Comparison of ENCODE assay signal across 16 cellular contexts in the genomic region with DNA sequence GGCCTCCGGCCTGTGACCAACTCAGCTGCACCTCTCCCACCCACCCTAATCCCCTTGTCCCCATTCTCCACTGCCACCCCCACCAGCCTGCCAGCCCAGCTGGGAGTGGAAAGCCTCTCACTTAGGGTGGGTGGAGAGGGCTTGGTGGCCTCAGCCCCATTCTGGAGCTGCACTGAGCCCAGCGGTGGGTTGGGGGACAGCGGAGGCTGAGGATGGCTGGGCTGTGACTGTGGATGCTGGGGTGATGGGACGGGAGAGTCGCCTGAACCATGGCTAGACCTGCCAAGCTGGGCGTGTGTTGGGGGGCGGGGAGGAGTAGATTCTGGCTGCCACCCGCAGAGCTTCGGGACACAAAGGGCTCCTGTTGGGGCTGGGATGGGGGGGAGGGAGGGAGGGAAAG. TPM values are rescaled to one million over a fixed set of nuclear protein-coding genes. Genes with fewer than 3 reads are reported as not detected.
DNase-seq lines count a peak whose midpoint lies in the region; ATAC-seq and TF ChIP-seq lines count a peak whose summit lies in the region.
"Had no signal": no experiment of that assay in that cellular context is flagged by ENCODE, and none has a peak within 500 bp of the region (broad histone marks: within the 10 kb centered on the region; RNA-seq: fewer than 3 reads in every experiment).

No MANE protein-coding gene starts in this region.

- H3K18ac ChIP-seq in neuronal stem cell (ENCODE audit: low read length): peak overlapping the region; percentile 98

- peaks cover 23% of the 10 kb centered on the region for H3K4me1 Mint-ChIP-seq in GM23338
- peaks cover 20% of the 10 kb centered on the region for H3K4me1 Mint-ChIP-seq in activated B cell treated with CpG ODN at 0.5 μM for 24 hours

- peak overlapping the region; percentile 56 for H3K14ac ChIP-seq in neuronal stem cell (ENCODE audit: low read length)

- no peaks in the 10 kb centered on the region for H3K9me3 ChIP-seq in hepatocyte (ENCODE audit: low read depth)
- H3K9me3 ChIP-seq in neuronal stem cell (replicated peaks in 1 of 2; ENCODE audit: control insufficient read depth in 2 of 2, insufficient read depth in 1 of 2, low read depth in 1 of 2, low read length in 2 of 2): no peaks in the 10 kb centered on the region
- no peaks in the 10 kb centered on the region for H3K9me3 ChIP-seq in smooth muscle cell (replicated peaks; ENCODE audit: low read depth)
- no peaks in the 10 kb centered on the region for H3K9me3 ChIP-seq in stomach
- H3K9me3 ChIP-seq: adrenal gland had no signal

- peaks cover 24% of the 10 kb centered on the region for H3K79me1 ChIP-seq in neuronal stem cell (ENCODE audit: low read depth, low read length)

- H3K23ac ChIP-seq in neuronal stem cell (ENCODE audit: low read depth, low read length, poor library complexity): no peak overlapping the region

- peak overlapping the region; percentile 93 for H2BK5ac ChIP-seq in neuronal stem cell (ENCODE audit: low read length)

- CTCF ChIA-PET in activated B cell treated with CpG ODN at 0.5 μM for 24 hours (lab: Charles Lee): interaction anchor here (1.1 kb wide), 1 partner anchor 110 kb away, joined by 3 read pairs; a partner anchor contains a TSS

- ATAC-seq in GM23338 (peak; percentile 1; the same call in 2 of the 3 replicates), activated B cell treated with CpG ODN at 0.5 μM for 24 hours (ENCODE audit: low read depth) (no peak), GM18505 (IDR thresholded peaks at IDR 0.05; ENCODE audit: unreplicated experiment) (no peak)

- H3K4me1 ChIP-seq in GM23338 (ENCODE audit: insufficient read depth) (peaks cover 19% of the 10 kb centered on the region), hepatocyte (ENCODE audit: insufficient read depth) (peaks cover 21% of the 10 kb centered on the region), neuronal stem cell (ENCODE audit: control insufficient read depth in 2 of 2, insufficient read depth in 1 of 2, low read depth in 1 of 2, low read length in 2 of 2) (peaks cover 22 to 23% of the 10 kb centered on the region in 2 donors), smooth muscle cell (ENCODE audit: low read depth) (peaks cover 15% of the 10 kb centered on the region), stomach (peaks cover 20 to 39% (median 27%) of the 10 kb centered on the region in 4 donors)

- WGBS in hepatocyte (ENCODE audit: low lambda C conversion rate, missing lambda C conversion rate): 81% methylated on average over 5 of the region's 9 CpGs
- no CpG with 5 or more reads among the region's 9 CpGs for WGBS in neuronal stem cell (ENCODE audit: extremely low coverage in 2 of 2, insufficient read length in 2 of 2, insufficient replicate concordance in 1 of 2), 2 donors
- 72% methylated on average over 7 of the region's 9 CpGs for WGBS in smooth muscle cell (ENCODE audit: low lambda C conversion rate)
- 55 to 65% (median 59%) methylated on average over 9 of the region's 9 CpGs for WGBS in stomach, 5 donors

- H3K36me3 Mint-ChIP-seq in GM23338 (ENCODE audit: low read depth) (peaks cover 24% of the 10 kb centered on the region), activated B cell treated with CpG ODN at 0.5 μM for 24 hours (ENCODE audit: low read depth) (peaks cover 10% of the 10 kb centered on the region)

- DNase-seq in GM23338 (ENCODE audit: low spot score): peak; percentile 43
- DNase-seq in activated B cell treated with CpG ODN at 0.5 μM for 24 hours: no peak
- no peak for DNase-seq in hepatocyte (ENCODE audit: low spot score)
- no peak for DNase-seq in neuronal stem cell (ENCODE audit: low spot score)
- no peak for DNase-seq in stimulated activated CD4-positive, alpha-beta T cell treated with anti-CD3 and anti-CD28 coated beads, Interleukin-15, amount 100 ng/mL, for 24 hours
- no peak for DNase-seq in smooth muscle cell (lab: John Stamatoyannopoulos, UW; ENCODE audit: unreplicated experiment)
- no peak for DNase-seq in stomach
- DNase-seq: activated CD8-positive, alpha-beta memory T cell treated with anti-CD3 and anti-CD28 coated beads, Interleukin-2, amount 50 U/mL, for 4 hours; adrenal gland; GOT3; KG1; NCI-H187 treated with DMSO at 0.1 percent for 48 hours; SIG-M5 had no signal

- no peaks in the 10 kb centered on the region; the same call in 1 of the 2 replicates for H4K20me1 ChIP-seq in GM23338 (replicated peaks; ENCODE audit: insufficient read depth)
- H4K20me1 ChIP-seq in hepatocyte (ENCODE audit: insufficient read depth, poor library complexity, severe bottlenecking): no peaks in the 10 kb centered on the region
- H4K20me1 ChIP-seq in smooth muscle cell (ENCODE audit: low read depth): peaks cover 2% of the 10 kb centered on the region

- H3K4ac ChIP-seq in neuronal stem cell (ENCODE audit: low read length): peak overlapping the region; percentile 76

- peaks cover 5% of the 10 kb centered on the region; the same call in 1 of the 2 replicates for H3F3A ChIP-seq in GM23338 (replicated peaks; ENCODE audit: low read depth)
- peaks cover 6% of the 10 kb centered on the region for H3F3A ChIP-seq in smooth muscle cell (ENCODE audit: low read depth)

- H3K9me3 Mint-ChIP-seq in GM23338 (peaks cover 2% of the 10 kb centered on the region; the same call in 1 of the 3 replicates), activated B cell treated with CpG ODN at 0.5 μM for 24 hours (no peaks in the 10 kb centered on the region)

- TF ChIP-seq CTCF in GM23338 (conservative IDR thresholded peaks at IDR 0.05; ENCODE audit: low read depth in 2 of 2) (no peak), activated B cell treated with CpG ODN at 0.5 μM for 24 hours (IDR thresholded peaks at IDR 0.05) (no peak), hepatocyte (IDR thresholded peaks at IDR 0.05; ENCODE audit: poor library complexity) (no peak), smooth muscle cell (IDR thresholded peaks at IDR 0.05; ENCODE audit: borderline replicate concordance, insufficient read depth, poor library complexity, severe bottlenecking) (no peak), stomach (IDR thresholded peaks at IDR 0.05) (no peak)

- peak overlapping the region; percentile 43 for H4K8ac ChIP-seq in neuronal stem cell (ENCODE audit: low read depth, low read length)

- TF ChIP-seq POLR2A in GM18505 (IDR thresholded peaks at IDR 0.05; ENCODE audit: borderline replicate concordance, extremely low read depth, insufficient read depth, insufficient read length): no peak
- no peak for TF ChIP-seq POLR2A in stomach (IDR thresholded peaks at IDR 0.05)

- H3K4me3 ChIP-seq in GM23338 (no peak overlapping the region), hepatocyte (no peak overlapping the region), neuronal stem cell (ENCODE audit: low read length in 2 of 2) (peak overlapping the region; percentile 72 to 82), smooth muscle cell (no peak overlapping the region), stomach (no peak overlapping the region)
- H3K4me3 ChIP-seq: adrenal gland had no signal

- no peak for TF ChIP-seq EP300 in stomach (IDR thresholded peaks at IDR 0.05)

- H3K9ac ChIP-seq in neuronal stem cell (ENCODE audit: low read depth, low read length, poor library complexity) (peak overlapping the region; percentile 88), smooth muscle cell (ENCODE audit: low read depth) (no peak overlapping the region)

- H4K91ac ChIP-seq in neuronal stem cell (ENCODE audit: low read depth, low read length, poor library complexity): peak overlapping the region; percentile 99

- 0 out of 2 replicates have a peak, but pooled peaks cover 3% of the 10 kb centered on the region for H3K36me3 ChIP-seq in GM23338 (ENCODE audit: insufficient read depth)
- H3K36me3 ChIP-seq in hepatocyte (replicated peaks; ENCODE audit: insufficient read depth, low read depth): no peaks in the 10 kb centered on the region
- peaks cover 42 to 55% of the 10 kb centered on the region in 2 donors for H3K36me3 ChIP-seq in neuronal stem cell (replicated peaks in 1 of 2; ENCODE audit: control insufficient read depth in 2 of 2, insufficient read depth in 2 of 2, low read length in 2 of 2)
- H3K36me3 ChIP-seq in smooth muscle cell (ENCODE audit: low read depth): no peaks in the 10 kb centered on the region
- H3K36me3 ChIP-seq in stomach: peaks cover 0 to 36% (median 22%) of the 10 kb centered on the region in 4 donors

- no peak overlapping the region for H3K27ac Mint-ChIP-seq in GM23338
- H3K27ac Mint-ChIP-seq in activated B cell treated with CpG ODN at 0.5 μM for 24 hours: no peak overlapping the region
- H3K27ac Mint-ChIP-seq: CD14-positive monocyte had no signal

- POLR2A ChIA-PET in activated B cell treated with CpG ODN at 0.5 μM for 24 hours (lab: Charles Lee): no interaction called here

- intact Hi-C loops in activated B cell treated with CpG ODN at 0.5 μM for 24 hours (cut with micrococcal nuclease): loop anchor here (5.0 kb wide), 4 partner anchors 353 to 722 kb away; a partner anchor contains a TSS
- intact Hi-C loops in stomach (cut with DNase I; ENCODE audit: low total_unique reads): loop anchor here (10.0 kb wide), 1 partner anchor 55 kb away; no protein-coding TSS in a partner anchor

- peaks cover 22% of the 10 kb centered on the region for H3K27me3 Mint-ChIP-seq in GM23338 (ENCODE audit: insufficient read depth, low read depth, poor library complexity)
- no peaks in the 10 kb centered on the region for H3K27me3 Mint-ChIP-seq in activated B cell treated with CpG ODN at 0.5 μM for 24 hours

- peaks cover 14% of the 10 kb centered on the region for H3K27me3 ChIP-seq in GM23338 (ENCODE audit: insufficient read depth)
- H3K27me3 ChIP-seq in hepatocyte: no peaks in the 10 kb centered on the region
- no peaks in the 10 kb centered on the region for H3K27me3 ChIP-seq in neuronal stem cell (ENCODE audit: control insufficient read depth in 3 of 3, insufficient read depth in 3 of 3, low read depth in 1 of 3, low read length in 3 of 3)
- H3K27me3 ChIP-seq in smooth muscle cell (ENCODE audit: low read depth): no peaks in the 10 kb centered on the region
- no peaks in the 10 kb centered on the region for H3K27me3 ChIP-seq in stomach
- H3K27me3 ChIP-seq: adrenal gland had no signal

- H2AFZ ChIP-seq in GM23338 (no peak overlapping the region), hepatocyte (no peak overlapping the region), neuronal stem cell (ENCODE audit: low read length) (no peak overlapping the region), smooth muscle cell (ENCODE audit: low read depth) (no peak overlapping the region)

- peak overlapping the region; percentile 100 for H2BK12ac ChIP-seq in neuronal stem cell (ENCODE audit: low read length)

- H3K4me3 Mint-ChIP-seq in GM23338 (peak overlapping the region; percentile 81), activated B cell treated with CpG ODN at 0.5 μM for 24 hours (peak overlapping the region; percentile 72)

- H2BK15ac ChIP-seq in neuronal stem cell (ENCODE audit: low read length): peak overlapping the region; percentile 94

- H3K4me2 ChIP-seq in GM23338: peak overlapping the region; percentile 96; the same call in 1 of the 2 replicates
- peak overlapping the region; percentile 98 for H3K4me2 ChIP-seq in hepatocyte
- H3K4me2 ChIP-seq in neuronal stem cell (ENCODE audit: insufficient read depth, low read length, poor library complexity, severe bottlenecking): peak overlapping the region; percentile 97
- H3K4me2 ChIP-seq in smooth muscle cell: no peak overlapping the region

- H3K27ac ChIP-seq in GM23338 (ENCODE audit: low read depth) (no peak overlapping the region), hepatocyte (no peak overlapping the region), neuronal stem cell (replicated peaks; ENCODE audit: low read length) (peak overlapping the region; percentile 70), smooth muscle cell (ENCODE audit: low read depth) (no peak overlapping the region), stomach (no peak overlapping the region)
- H3K27ac ChIP-seq: adrenal gland had no signal

- peaks cover 13% of the 10 kb centered on the region for H3K79me2 ChIP-seq in GM23338 (replicated peaks; ENCODE audit: insufficient read depth)
- H3K79me2 ChIP-seq in hepatocyte: peaks cover 34% of the 10 kb centered on the region
- peaks cover 18% of the 10 kb centered on the region for H3K79me2 ChIP-seq in smooth muscle cell (ENCODE audit: low read depth)

- peak overlapping the region; percentile 99 for H2AK5ac ChIP-seq in neuronal stem cell (ENCODE audit: low read depth, low read length)

- H3K9me2 ChIP-seq in GM23338 (ENCODE audit: insufficient read depth) (no peaks in the 10 kb centered on the region), hepatocyte (replicated peaks; ENCODE audit: insufficient read depth) (no peaks in the 10 kb centered on the region)

- peak overlapping the region; percentile 72 for H2BK120ac ChIP-seq in neuronal stem cell (ENCODE audit: low read depth, low read length)

RNA-seq across cellular contexts. Expression of a gene that starts 1.8 kb away (rescaled TPM):
- total RNA-seq in GM23338 (2014; rRNA removed; shearing (Covaris generic)): 9.2 and 10.7 TPM in 2 replicates
- polyA plus RNA-seq in GM23338 (2016; fragmentation: Nextera tagmentation; extraction: Ambion mirVana) (5.4 and 7.0 TPM in 2 replicates), hepatocyte (11.9 and 12.8 TPM in 2 replicates), smooth muscle cell (4.5 and 6.5 TPM in 2 replicates), stomach (1 to 10 TPM; 2.1 to 5.1 (median 2.5) TPM)
- total RNA-seq in activated B cell treated with CpG ODN at 0.5 μM for 24 hours (3.4 and 3.5 TPM in 2 replicates), hepatocyte (11.8 and 12.3 TPM in 2 replicates), smooth muscle cell (2.3 and 4.1 TPM in 2 replicates), stomach (10 to 100 TPM in 2 of 5 donors, 1 to 10 TPM in 3; 4.2 to 34.5 (median 5.8) TPM)
- polyA plus RNA-seq in neuronal stem cell (2013, experiment 1 of 2): 18.1 TPM
- 18.8 TPM for polyA plus RNA-seq in neuronal stem cell (2013, experiment 2 of 2)

RNA-seq across cellular contexts. Expression of a gene that starts 1.9 kb away (rescaled TPM):
- 182 and 199 TPM in 2 replicates for total RNA-seq in GM23338 (2014; rRNA removed; shearing (Covaris generic))
- polyA plus RNA-seq in GM23338 (2016; fragmentation: Nextera tagmentation; extraction: Ambion mirVana) (190 and 205 TPM in 2 replicates), hepatocyte (95.1 and 106 TPM in 2 replicates), smooth muscle cell (64.6 and 77.9 TPM in 2 replicates), stomach (100 to 1,000 TPM; 103 to 142 (median 116) TPM)
- total RNA-seq in activated B cell treated with CpG ODN at 0.5 μM for 24 hours (49.3 and 60.5 TPM in 2 replicates), hepatocyte (125 and 126 TPM in 2 replicates), smooth muscle cell (87.0 and 154 TPM in 2 replicates), stomach (100 to 1,000 TPM in 2 of 5 donors, 10 to 100 TPM in 3; 14.0 to 273 (median 85.0) TPM)
- 80.4 TPM for polyA plus RNA-seq in neuronal stem cell (2013, experiment 1 of 2)
- polyA plus RNA-seq in neuronal stem cell (2013, experiment 2 of 2): 80.9 TPM

RNA-seq across cellular contexts. Expression of a gene that starts 18.4 kb away (rescaled TPM):
- 0.14 and 0.97 TPM in 2 replicates for total RNA-seq in GM23338 (2014; rRNA removed; shearing (Covaris generic))
- polyA plus RNA-seq in GM23338 (2016; fragmentation: Nextera tagmentation; extraction: Ambion mirVana): 0.47 and 1.9 TPM in 2 replicates
- not detected in 2 replicates for total RNA-seq in activated B cell treated with CpG ODN at 0.5 μM for 24 hours
- total RNA-seq in hepatocyte: 1.5 and 1.8 TPM in 2 replicates
- polyA plus RNA-seq in hepatocyte: 4.0 and 5.2 TPM in 2 replicates
- 1.4 TPM for polyA plus RNA-seq in neuronal stem cell (2013, experiment 1 of 2)
- polyA plus RNA-seq in neuronal stem cell (2013, experiment 2 of 2): 1.7 TPM
- 0.22 TPM in 1 of 2 replicates, not detected in the other for total RNA-seq in smooth muscle cell
- 0.45 TPM in 1 of 2 replicates, not detected in the other for polyA plus RNA-seq in smooth muscle cell
- total RNA-seq in stomach: not detected
- 1 to 10 TPM in 1 of 3 donors, under 1 TPM in 2; 0.38 to 1.8 (median 0.93) TPM for polyA plus RNA-seq in stomach
- polyA plus RNA-seq: CD14-positive monocyte, keratinocyte had no signal

RNA-seq across cellular contexts. Expression of a gene that starts 20.2 kb away (rescaled TPM):
- 0.66 and 1.1 TPM in 2 replicates for total RNA-seq in GM23338 (2014; rRNA removed; shearing (Covaris generic))
- polyA plus RNA-seq in GM23338 (2016; fragmentation: Nextera tagmentation; extraction: Ambion mirVana) (0.23 and 0.34 TPM in 2 replicates), hepatocyte (13.3 and 16.1 TPM in 2 replicates), smooth muscle cell (2.5 and 4.9 TPM in 2 replicates), stomach (1 to 10 TPM; 5.2 to 7.1 (median 5.7) TPM)
- total RNA-seq in activated B cell treated with CpG ODN at 0.5 μM for 24 hours (not detected in 2 replicates), hepatocyte (13.6 and 15.0 TPM in 2 replicates), smooth muscle cell (1.5 and 7.1 TPM in 2 replicates), stomach (10 to 100 TPM in 1 of 5 donors, 1 to 10 TPM in 4; 6.1 to 27.2 (median 9.2) TPM)
- 7.2 TPM for polyA plus RNA-seq in neuronal stem cell (2013, experiment 1 of 2)
- 7.1 TPM for polyA plus RNA-seq in neuronal stem cell (2013, experiment 2 of 2)
- polyA plus RNA-seq: CD14-positive monocyte, keratinocyte had no signal

RNA-seq across cellular contexts. Expression of a gene that starts 22.2 kb away (rescaled TPM):
- 14.8 and 31.8 TPM in 2 replicates for total RNA-seq in GM23338 (2014; rRNA removed; shearing (Covaris generic))
- 6.7 and 9.6 TPM in 2 replicates for polyA plus RNA-seq in GM23338 (2016; fragmentation: Nextera tagmentation; extraction: Ambion mirVana)
- 4.5 and 5.3 TPM in 2 replicates for total RNA-seq in activated B cell treated with CpG ODN at 0.5 μM for 24 hours
- total RNA-seq in hepatocyte: 12.6 and 17.7 TPM in 2 replicates
- polyA plus RNA-seq in hepatocyte: 10.2 and 12.2 TPM in 2 replicates
- polyA plus RNA-seq in neuronal stem cell (2013, experiment 1 of 2): 16.7 TPM
- polyA plus RNA-seq in neuronal stem cell (2013, experiment 2 of 2): 15.7 TPM
- total RNA-seq in smooth muscle cell: 13.6 and 20.2 TPM in 2 replicates
- polyA plus RNA-seq in smooth muscle cell: 15.3 and 15.8 TPM in 2 replicates
- 10 to 100 TPM in 3 of 5 donors, 1 to 10 TPM in 2; 1.8 to 73.2 (median 28.8) TPM for total RNA-seq in stomach
- polyA plus RNA-seq in stomach: 10 to 100 TPM; 10.0 to 13.0 (median 12.5) TPM

Comparison
In these comparisons a context has a peak if more than half of its experiments do, and no peak if none do; other contexts are left out.
1. H3K4me3 ChIP-seq: peak in neuronal stem cell (2 of 2); none in GM23338 (single experiment), hepatocyte (single experiment), smooth muscle cell (single experiment) and stomach (0 of 4).